23 cellular contexts compared by ENCODE assay signal in genomic region chr2:228559774-228560415, GRCh38.
"Had no signal": no experiment of that assay in that cellular context is flagged by ENCODE, and none has a peak within 500 bp of the region (broad histone marks: within the 10 kb centered on the region; RNA-seq: fewer than 3 reads in every experiment).

No MANE protein-coding gene starts in this region.

- DNase-seq: activated B cell treated with CpG ODN at 0.5 μM for 24 hours; activated CD4-positive, alpha-beta memory T cell treated with anti-CD3 and anti-CD28 coated beads for 36 hours; activated CD4-positive, alpha-beta T cell treated with anti-CD3 and anti-CD28 coated beads for 48 hours; activated naive CD4-positive, alpha-beta T cell treated with Interleukin-2 at 50 U/mL for 16 hours; activated naive CD8-positive, alpha-beta T cell treated with anti-CD3 and anti-CD28 coated beads, Interleukin-2, amount 10 ng/mL, durations not matched to agents 7 days and 5 days; activated T-cell treated with anti-CD3 and anti-CD28 coated beads, Interleukin-2, amount 50 U/mL, for 48 hours; amygdala; colonic mucosa; dorsolateral prefrontal cortex; effector memory CD8-positive, alpha-beta T cell; glutamatergic neuron; hypothalamus; left ventricle myocardium inferior; mammary epithelial cell; midbrain; retina; stimulated activated CD4-positive, alpha-beta T cell treated with anti-CD3 and anti-CD28 coated beads, Interleukin-2, amount 100 ng/mL, for 48 hours; stimulated activated naive CD4-positive, alpha-beta T cell; T-helper 9 cell; testis; trophoblast cell had no signal

- ATAC-seq: effector memory CD8-positive, alpha-beta T cell; esophagus mucosa; natural killer cell treated with Interleukin-12 subunit alpha and Interleukin-12 subunit beta and Interleukin-15 and Interleukin-18, amount 100 ng/mL, for 72 hours had no signal
